Comparison of ENCODE assay signal across 8 cellular contexts in the genomic region with DNA sequence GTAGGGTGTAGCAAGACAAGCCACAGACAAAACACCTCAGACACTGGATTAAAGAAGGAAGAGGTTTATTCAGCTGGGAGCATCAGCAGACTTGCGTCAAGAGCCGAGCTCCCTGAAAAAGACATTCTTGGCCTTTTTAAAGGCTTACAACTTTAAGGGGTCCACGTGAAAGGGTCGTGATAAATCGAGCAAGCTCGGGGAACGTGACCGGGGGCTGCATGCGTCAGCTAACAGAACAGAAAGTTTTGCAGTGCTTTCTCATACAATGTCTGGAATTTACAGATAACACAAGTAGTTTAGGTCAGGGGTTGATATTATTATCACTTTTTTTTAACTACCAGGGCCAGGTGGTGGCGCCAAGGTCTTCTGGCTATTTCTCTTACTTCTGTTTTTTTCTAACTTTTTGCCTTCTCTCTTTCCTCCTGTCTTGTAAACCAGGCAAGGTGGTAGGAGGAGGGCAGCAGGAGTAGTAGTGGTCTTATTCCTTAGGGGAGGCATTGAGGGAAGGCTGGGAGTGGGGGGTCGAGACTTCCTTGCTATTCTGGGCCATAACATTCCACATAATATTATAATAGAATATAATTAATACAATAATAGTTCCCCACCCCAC. TPM values are rescaled to one million over a fixed set of nuclear protein-coding genes. Genes with fewer than 3 reads are reported as not detected.
DNase-seq lines count a peak whose midpoint lies in the region; ATAC-seq, FAIRE-seq and TF ChIP-seq lines count a peak whose summit lies in the region.

No MANE protein-coding gene starts in this region.

- no peak for ATAC-seq in Panc1

- no peaks in the 10 kb centered on the region for H3K36me3 ChIP-seq in Panc1 (ENCODE audit: control insufficient read depth, insufficient read depth, low read length)

- DNase-seq in GM13977 (ENCODE audit: low spot score) (no peak), Panc1 (ENCODE audit: low read depth, low spot score) (no peak), erythroblast (lab: John Stamatoyannopoulos, UW) (peak; percentile 89 to 92), retinal pigment epithelial cell (ENCODE audit: low read depth) (no peak), AG08395 (ENCODE audit: low spot score) (no peak), GM12891 (ENCODE audit: insufficient read length, low spot score) (no peak)
- no peak for DNase-seq in activated CD4-positive, alpha-beta T cell treated with anti-CD3 and anti-CD28 coated beads for 1 hour
- no peak for DNase-seq in activated CD4-positive, alpha-beta T cell treated with anti-CD3 and anti-CD28 coated beads for 4 hours

- intact Hi-C loops in Panc1 (cut with micrococcal nuclease; ENCODE audit: unreplicated experiment): no loop called here

- no TSS peak for BruUV-seq in Panc1 (replicated peaks; lab: Mats Ljungman, UMichigan)

- peak overlapping the region; percentile 92 for H3K27ac ChIP-seq in Panc1 (ENCODE audit: low read length)

- TF ChIP-seq CTCF in GM13977 (IDR thresholded peaks at IDR 0.05; ENCODE audit: extremely low read depth, insufficient read depth, missing control alignments) (peak; percentile 51), Panc1 (IDR thresholded peaks at IDR 0.05) (no peak; the same call in 1 of the 2 replicates), retinal pigment epithelial cell (conservative IDR thresholded peaks at IDR 0.05; ENCODE audit: low read depth, low read length) (peak; percentile 34)

- H3K4me1 ChIP-seq in Panc1 (ENCODE audit: control insufficient read depth, insufficient read depth, low read length): peaks cover 66% of the 10 kb centered on the region

- in situ Hi-C loops in GM13977 (cut with MboI; ENCODE audit: low pct_unique_long_range_greater_than_20kb, low sequenced_read_pairs, unreplicated experiment): no loop called here
- in situ Hi-C loops in Panc1 (cut with HindIII; ENCODE audit: low pct_unique_long_range_greater_than_20kb, low sequenced_read_pairs): no loop called here

- H3K9me3 ChIP-seq in Panc1 (ENCODE audit: control insufficient read depth, insufficient read depth, low read depth, low read length): no peaks in the 10 kb centered on the region

- no peak for TF ChIP-seq POLR2A in erythroblast (IDR thresholded peaks at IDR 0.05; ENCODE audit: low read length)
- no peak for TF ChIP-seq POLR2A in GM12891 (IDR thresholded peaks at IDR 0.05; ENCODE audit: low read depth, low read length)

- no peak for FAIRE-seq in GM12891 (lab: Jason Lieb, UNC)

- CTCF ChIA-PET in Panc1 (lab: Charles Lee): interaction anchor here (1.3 kb wide), 1 partner anchor 13 kb away, joined by 4 read pairs; no protein-coding TSS in a partner anchor

- H3K4me3 ChIP-seq in Panc1 (ENCODE audit: low read depth in 2 of 2, low read length in 2 of 2) (peak overlapping the region in 1 of 2 experiments; percentile 47; a peak in 1 of 4 replicates), retinal pigment epithelial cell (ENCODE audit: low read length) (peak overlapping the region; percentile 53)

- no peaks in the 10 kb centered on the region for H3K27me3 ChIP-seq in Panc1 (ENCODE audit: control insufficient read depth, insufficient read depth, low read length)

- POLR2A ChIA-PET in Panc1 (lab: Charles Lee): no interaction called here

TF ChIP-seq in GM12891, 5 proteins besides CTCF, POLR2A, EP300 and RAD21:
- no peak for TF ChIP-seq PAX5 (IDR thresholded peaks at IDR 0.05; ENCODE audit: insufficient read depth, low read length, severe bottlenecking)
- no peak for TF ChIP-seq TAF1 (IDR thresholded peaks at IDR 0.05; ENCODE audit: low read depth, low read length)
- no peak for TF ChIP-seq SPI1 (IDR thresholded peaks at IDR 0.05; ENCODE audit: low read depth, low read length)
- TF ChIP-seq POLR2AphosphoS5 (IDR thresholded peaks at IDR 0.05; ENCODE audit: low read depth, low read length): no peak
- TF ChIP-seq POU2F2 (IDR thresholded peaks at IDR 0.05; ENCODE audit: low read depth, low read length): no peak

RNA-seq across cellular contexts. Expression of a gene that starts 0.6 kb away (rescaled TPM):
- 18.3 TPM for total RNA-seq in Panc1 (2021; ENCODE audit: unreplicated experiment)
- polyA plus RNA-seq in Panc1 (2012; ENCODE audit: insufficient read length): 25.3 TPM
- 0.06 TPM for polyA plus RNA-seq in GM12891 (2012; ENCODE audit: low read depth, missing spikeins)

RNA-seq across cellular contexts. Expression of a gene that starts 5.6 kb away (rescaled TPM):
- 54.1 TPM for total RNA-seq in Panc1 (2021; ENCODE audit: unreplicated experiment)
- 74.9 TPM for polyA plus RNA-seq in Panc1 (2012; ENCODE audit: insufficient read length)
- polyA plus RNA-seq in GM12891 (2012; ENCODE audit: low read depth, missing spikeins): 34.5 TPM

RNA-seq across cellular contexts. Expression of a gene that starts 21.0 kb away (rescaled TPM):
- 289 TPM for total RNA-seq in Panc1 (2021; ENCODE audit: unreplicated experiment)
- polyA plus RNA-seq in Panc1 (2012; ENCODE audit: insufficient read length): 558 TPM
- polyA plus RNA-seq in GM12891 (2012; ENCODE audit: low read depth, missing spikeins): 127 TPM

RNA-seq across cellular contexts. Expression of a gene that starts 29.3 kb away (rescaled TPM):
- total RNA-seq in Panc1 (2021; ENCODE audit: unreplicated experiment): 158 TPM
- 192 TPM for polyA plus RNA-seq in Panc1 (2012; ENCODE audit: insufficient read length)
- polyA plus RNA-seq in GM12891 (2012; ENCODE audit: low read depth, missing spikeins): 85.7 TPM

Comparison
In these comparisons a context has a peak if more than half of its experiments do, and no peak if none do; other contexts are left out.
1. DNase-seq: peak in erythroblast (2 of 2); none in GM13977 (single experiment), Panc1 (single experiment), retinal pigment epithelial cell (single experiment), AG08395 (single experiment), activated CD4-positive, alpha-beta T cell treated with anti-CD3 and anti-CD28 coated beads for 1 hour (single experiment), GM12891 (single experiment) and activated CD4-positive, alpha-beta T cell treated with anti-CD3 and anti-CD28 coated beads for 4 hours (0 of 2).